8 cellular contexts compared by ENCODE assay signal in genomic region chr9:5437254-5438216, GRCh38. TPM values are rescaled to one million over a fixed set of nuclear protein-coding genes. Genes with fewer than 3 reads are reported as not detected.
A peak's percentile ranks its signal among the peaks of the same experiment; 100 is the strongest.
DNase-seq lines count a peak whose midpoint lies in the region; ATAC-seq and TF ChIP-seq lines count a peak whose summit lies in the region.

A gene with protein sequence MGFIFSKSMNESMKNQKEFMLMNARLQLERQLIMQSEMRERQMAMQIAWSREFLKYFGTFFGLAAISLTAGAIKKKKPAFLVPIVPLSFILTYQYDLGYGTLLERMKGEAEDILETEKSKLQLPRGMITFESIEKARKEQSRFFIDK (minus strand): TSS chr9:5437925. CDS start chr9:5431977, 5,948 bp downstream.

- H3K27ac Mint-ChIP-seq in T-cell, result peak within 1 kb of the TSS; percentile 98 to 99

- H3K4me3 Mint-ChIP-seq in T-cell, result peak within 1 kb of the TSS; percentile 89 to 95 (median 91)

- no peaks in the 10 kb centered on the region for H3K27me3 ChIP-seq in cardiac muscle cell
- H3K27me3 ChIP-seq in parathyroid adenoma (ENCODE audit: control insufficient read depth, insufficient read depth, low read length), result no peaks in the 10 kb centered on the region
- H3K27me3 ChIP-seq in tibial nerve, result no peaks in the 10 kb centered on the region

- CTCF ChIA-PET in T-cell (lab: Charles Lee), result interaction anchor here (0.6 to 5.9 kb wide), 8 partner anchors 10 to 252 kb away, joined by 3 to 47 read pairs (median 4); partner anchors contain the start of genes CD274 (in 1 of the 2), INSL6 (in 1 of the 2) and RIC1 (in 1 of the 2)

- POLR2A ChIA-PET in T-cell (lab: Charles Lee), result interaction anchor here (0.6 to 1.7 kb wide), 6 partner anchors 11 to 512 kb away, joined by 3 to 13 read pairs (median 3); partner anchors contain the start of genes RIC1 (in 2 of the 2) and CD274 (in 1 of the 2)

- H3K27ac ChIP-seq in adipose tissue (ENCODE audit: low read depth, low read length) (peak within 1 kb of the TSS; percentile 85), cardiac muscle cell (peak within 1 kb of the TSS; percentile 87), parathyroid adenoma (peak within 1 kb of the TSS; percentile 88), tibial nerve (peak within 1 kb of the TSS; percentile 82 to 94 (median 88))

- H3K36me3 Mint-ChIP-seq in T-cell, result peaks cover 20% of the 10 kb centered on the region

- H2AFZ ChIP-seq in parathyroid adenoma, result peak within 1 kb of the TSS; percentile 85

- H3K4me3 ChIP-seq in GM12875 (ENCODE audit: low read depth, low read length) (peak within 1 kb of the TSS; percentile 93), cardiac muscle cell (peak within 1 kb of the TSS; percentile 68), parathyroid adenoma (ENCODE audit: low read depth, low read length) (peak within 1 kb of the TSS; percentile 71), tibial nerve (peak within 1 kb of the TSS; percentile 38 to 76 (median 66))

- H3K4me1 ChIP-seq in cardiac muscle cell (ENCODE audit: low read depth) (peaks cover 5% of the 10 kb centered on the region), parathyroid adenoma (peaks cover 3% of the 10 kb centered on the region), tibial nerve (peaks cover 0 to 22% (median 12%) of the 10 kb centered on the region in 4 donors)

- ATAC-seq in HG02798 (IDR thresholded peaks at IDR 0.05; ENCODE audit: poor library complexity, unreplicated experiment) (peak; percentile 91), T-cell (replicated peaks in 1 of 4) (peak; percentile 95 to 99 (median 98))

- TF ChIP-seq EP300 in tibial nerve (IDR thresholded peaks at IDR 0.05), result peak; percentile 60 to 85

- H3K9ac ChIP-seq in parathyroid adenoma, result peak within 1 kb of the TSS; percentile 69

- no peaks in the 10 kb centered on the region for H3K27me3 Mint-ChIP-seq in T-cell

- 0 to 1% (median 0%) methylated on average over 55 of the region's 55 CpGs for WGBS in adipose tissue, 3 donors
- WGBS in tibial nerve, 2 donors, result 1% methylated on average over 44 of the region's 55 CpGs

- H3K4me2 ChIP-seq in parathyroid adenoma (ENCODE audit: low read length), result peak within 1 kb of the TSS; percentile 77

- TF ChIP-seq POLR2A in tibial nerve (IDR thresholded peaks at IDR 0.05), result peak; percentile 54 to 87

- H3K36me3 ChIP-seq in cardiac muscle cell, result no peaks in the 10 kb centered on the region
- H3K36me3 ChIP-seq in parathyroid adenoma (ENCODE audit: control insufficient read depth, insufficient read depth, low read length), result no peaks in the 10 kb centered on the region
- peaks cover 0 to 26% (median 0%) of the 10 kb centered on the region in 3 donors for H3K36me3 ChIP-seq in tibial nerve

- peak; percentile 89 for DNase-seq in NCI-H1436 (lab: John Stamatoyannopoulos, UW)
- peak; percentile 76 to 94 (median 88) for DNase-seq in T-cell
- DNase-seq in cardiac muscle cell (ENCODE audit: low read depth in 1 of 2, low spot score in 1 of 2), result peak; percentile 95 to 96
- DNase-seq in tibial nerve (ENCODE audit: low spot score in 2 of 2), result peak; percentile 84 to 89

- peak; percentile 28; the same call in 1 of the 2 replicates for TF ChIP-seq CTCF in GM12875 (IDR thresholded peaks at IDR 0.05; ENCODE audit: borderline replicate concordance, insufficient read depth, low read depth, low read length)
- peak; percentile 24 for TF ChIP-seq CTCF in cardiac muscle cell (IDR thresholded peaks at IDR 0.05; ENCODE audit: low read depth, low read length)
- peak; percentile 20 for TF ChIP-seq CTCF in parathyroid adenoma (IDR thresholded peaks at IDR 0.05)
- peak in 3 of 5 experiments; percentile 15 to 63 (median 51) for TF ChIP-seq CTCF in tibial nerve (IDR thresholded peaks at IDR 0.05)

- no peaks in the 10 kb centered on the region for H3K9me3 ChIP-seq in cardiac muscle cell (ENCODE audit: low read depth)
- no peaks in the 10 kb centered on the region for H3K9me3 ChIP-seq in parathyroid adenoma (ENCODE audit: control insufficient read depth, low read length)
- no peaks in the 10 kb centered on the region for H3K9me3 ChIP-seq in tibial nerve

- H3K79me2 ChIP-seq in parathyroid adenoma, result no peaks in the 10 kb centered on the region

- peaks cover 28 to 37% (median 37%) of the 10 kb centered on the region in 3 donors for H3K4me1 Mint-ChIP-seq in T-cell

- no peaks in the 10 kb centered on the region for H3K9me3 Mint-ChIP-seq in T-cell

RNA-seq across cellular contexts. Expression of the gene that starts here (rescaled TPM):
- 10 to 100 TPM; 15.4 to 21.3 (median 19.3) TPM for total RNA-seq in T-cell
- 10 to 100 TPM in 2 of 3 donors, 1 to 10 TPM in 1; 8.4 to 20.2 (median 12.4) TPM for polyA plus RNA-seq in adipose tissue
- total RNA-seq in cardiac muscle cell, result 15.4 and 16.8 TPM in 2 replicates
- 35.4 and 37.1 TPM in 2 replicates for polyA plus RNA-seq in cardiac muscle cell
- total RNA-seq in tibial nerve, result 10 to 100 TPM in 1 of 4 donors, 1 to 10 TPM in 3; 8.4 to 12.0 (median 9.3) TPM

Comparison
In these comparisons a context has a peak if more than half of its experiments do, and no peak if none do; other contexts are left out.
1. Peak in every context shown above with its lines: DNase-seq, ATAC-seq, H3K4me3 ChIP-seq and H3K27ac ChIP-seq.